In genomic region chr14:97930191-97930590, GRCh38 we compare ENCODE assay signal across 22 cellular contexts.
"Had no signal": no experiment of that assay in that cellular context is flagged by ENCODE, and none has a peak within 500 bp of the region (broad histone marks: within the 10 kb centered on the region; RNA-seq: fewer than 3 reads in every experiment).

No MANE protein-coding gene starts in this region.

- DNase-seq: activated B cell treated with CpG ODN at 0.5 μM for 24 hours; activated CD4-positive, alpha-beta T cell treated with anti-CD3 and anti-CD28 coated beads, Interleukin-2, amount 10 ng/mL, durations not matched to agents 24 days and 14 days; activated CD8-positive, alpha-beta T cell treated with anti-CD3 and anti-CD28 coated beads, Interleukin-2, amount 10 ng/mL, durations not matched to agents 7 days and 5 days; activated naive CD4-positive, alpha-beta T cell treated with anti-CD3 and anti-CD28 coated beads, Interleukin-2, amount 10 ng/mL, durations not matched to agents 7 days and 5 days; activated naive CD8-positive, alpha-beta T cell treated with anti-CD3 and anti-CD28 coated beads, Interleukin-2, amount 50 U/mL, for 24 hours; activated T-cell treated with anti-CD3 and anti-CD28 coated beads, Interleukin-2, amount 50 U/mL, for 24 hours; aorta; brain microvascular endothelial cell; central memory CD4-positive, alpha-beta T cell; dorsolateral prefrontal cortex; foreskin fibroblast; natural killer cell; pancreas; stimulated activated CD4-positive, alpha-beta T cell treated with anti-CD3 and anti-CD28 coated beads, Interleukin-4, amount 100 ng/mL, for 24 hours; stomach; testis had no signal

- H3K36me3 ChIP-seq: brain microvascular endothelial cell, neutrophil, pancreas, stomach, upper lobe of left lung had no signal

- H3K4me2 ChIP-seq: smooth muscle cell had no signal

- H3K9me3 ChIP-seq: neutrophil, pancreas, stomach, testis, upper lobe of left lung had no signal

- ATAC-seq: activated CD8-positive, alpha-beta T cell treated with anti-CD3 and anti-CD28 coated beads, Interleukin-2, amount 10 ng/mL, durations not matched to agents 7 days and 5 days; activated naive CD8-positive, alpha-beta T cell treated with anti-CD3 and anti-CD28 coated beads, Interleukin-2, amount 50 U/mL, for 24 hours; natural killer cell; pancreas; sciatic nerve; stimulated activated effector memory CD8-positive, alpha-beta T cell treated with anti-CD3 and anti-CD28 coated beads, Interleukin-12 subunit alpha, Interleukin-12 subunit beta, amount 100 ng/mL, for 72 hours had no signal

- H3K4me1 ChIP-seq: pancreas, stomach, testis, upper lobe of left lung had no signal

- H3K27me3 ChIP-seq: brain microvascular endothelial cell, neutrophil, pancreas, stomach, testis, upper lobe of left lung had no signal

- H3K4me3 ChIP-seq: dorsolateral prefrontal cortex, pancreas, smooth muscle cell, stomach, testis, upper lobe of left lung had no signal

- H3K27ac ChIP-seq: brain microvascular endothelial cell, dorsolateral prefrontal cortex, epithelial cell of prostate, neutrophil, pancreas, stomach, testis, upper lobe of left lung had no signal
